In genomic region chr2:63861220-63861822, GRCh38 we compare ENCODE assay signal across 8 cellular contexts. TPM values are rescaled to one million over a fixed set of nuclear protein-coding genes. Genes with fewer than 3 reads are reported as not detected.
A peak's percentile ranks its signal among the peaks of the same experiment; 100 is the strongest.
DNase-seq lines count a peak whose midpoint lies in the region; ATAC-seq, FAIRE-seq and TF ChIP-seq lines count a peak whose summit lies in the region.

No MANE protein-coding gene starts in this region.

- H3K56ac ChIP-seq in H1 (replicated peaks; ENCODE audit: insufficient read length, low read depth, low read length), result no peak overlapping the region

- FAIRE-seq in H1 (lab: Jason Lieb, UNC), result peak; percentile 75

- intact Hi-C loops in CD8-positive, alpha-beta T cell (cut with DNase I, micrococcal nuclease), result loop anchor here (1.0 to 10.0 kb wide), 4 partner anchors 34 to 1157 kb away; partner anchors contain the start of genes EHBP1 (in 1 of the 2), MDH1 (in 1 of the 2) and WDPCP (in 1 of the 2)
- intact Hi-C loops in activated CD4-positive, alpha-beta memory T cell treated with anti-CD3 and anti-CD28 coated beads for 36 hours (cut with micrococcal nuclease), result loop anchor here (1.0 kb wide), 2 partner anchors 21 to 169 kb away; no protein-coding TSS in a partner anchor

- peak; percentile 29 to 70 (median 59) for DNase-seq in CD8-positive, alpha-beta T cell
- peak; percentile 66 for DNase-seq in NCI-H2227 treated with DMSO at 0.1 percent for 48 hours (lab: John Stamatoyannopoulos, UW)
- DNase-seq in activated CD4-positive, alpha-beta memory T cell treated with anti-CD3 and anti-CD28 coated beads for 36 hours, result peak; percentile 56
- DNase-seq in H1 (ENCODE audit: low read depth in 1 of 2, low spot score in 2 of 2), result no peak
- peak; percentile 62 for DNase-seq in mucosa of gallbladder (ENCODE audit: low spot score)
- no peak for DNase-seq in thoracic aorta (ENCODE audit: low spot score)

- no peak overlapping the region for H3K4me3 ChIP-seq in CD8-positive, alpha-beta T cell (ENCODE audit: low read depth, low read length)
- H3K4me3 ChIP-seq in H1 (ENCODE audit: extremely low read depth in 1 of 4, insufficient read depth in 2 of 4, low read depth in 3 of 4, low read length in 4 of 4) (no peak overlapping the region), thoracic aorta (no peak overlapping the region)

- H4K91ac ChIP-seq in H1 (replicated peaks; ENCODE audit: insufficient read length, low read length), result no peak overlapping the region

- no peaks in the 10 kb centered on the region for H3K9me3 Mint-ChIP-seq in CD8-positive, alpha-beta T cell
- no peaks in the 10 kb centered on the region for H3K9me3 Mint-ChIP-seq in activated CD4-positive, alpha-beta memory T cell treated with anti-CD3 and anti-CD28 coated beads for 36 hours

- peak; percentile 71 for TF ChIP-seq CTCF in CD8-positive, alpha-beta T cell (IDR thresholded peaks at IDR 0.05)
- TF ChIP-seq CTCF in H1 (IDR thresholded peaks at IDR 0.05; ENCODE audit: control extremely low read depth in 1 of 3, insufficient read depth in 1 of 3, low read depth in 1 of 3, low read length in 3 of 3) (peak in 2 of 3 experiments; percentile 37; a peak in 2 of 4 replicates), thoracic aorta (IDR thresholded peaks at IDR 0.05) (peak; percentile 69)

- no peaks in the 10 kb centered on the region for H3K23me2 ChIP-seq in H1 (ENCODE audit: low read depth, low read length)

- peaks cover 75% of the 10 kb centered on the region for H3K36me3 Mint-ChIP-seq in CD8-positive, alpha-beta T cell
- peaks cover 32% of the 10 kb centered on the region for H3K36me3 Mint-ChIP-seq in activated CD4-positive, alpha-beta memory T cell treated with anti-CD3 and anti-CD28 coated beads for 36 hours

- H3K18ac ChIP-seq in H1 (ENCODE audit: extremely low read depth, low read length), result no peak overlapping the region

- H3K14ac ChIP-seq in H1 (ENCODE audit: insufficient read length), result no peak overlapping the region

- no peak overlapping the region for H2BK12ac ChIP-seq in H1 (ENCODE audit: low read depth, low read length)

- H3K9me3 ChIP-seq in CD8-positive, alpha-beta T cell (ENCODE audit: low read length), result no peaks in the 10 kb centered on the region
- no peaks in the 10 kb centered on the region for H3K9me3 ChIP-seq in H1 (ENCODE audit: insufficient read depth in 2 of 2, low read depth in 1 of 2, low read length in 1 of 2)
- H3K9me3 ChIP-seq in thoracic aorta, result no peaks in the 10 kb centered on the region

- no peak overlapping the region for H2AFZ ChIP-seq in H1 (ENCODE audit: low read length)

- H3K27me3 Mint-ChIP-seq in CD8-positive, alpha-beta T cell (ENCODE audit: low read depth), result no peaks in the 10 kb centered on the region
- no peaks in the 10 kb centered on the region for H3K27me3 Mint-ChIP-seq in activated CD4-positive, alpha-beta memory T cell treated with anti-CD3 and anti-CD28 coated beads for 36 hours

- no peak overlapping the region for H3K4me3 Mint-ChIP-seq in CD8-positive, alpha-beta T cell
- no peak overlapping the region for H3K4me3 Mint-ChIP-seq in activated CD4-positive, alpha-beta memory T cell treated with anti-CD3 and anti-CD28 coated beads for 36 hours

- no peak overlapping the region for H3K4me2 ChIP-seq in H1 (ENCODE audit: insufficient read depth in 1 of 2, low read depth in 2 of 2, low read length in 2 of 2)

- no peak for TF ChIP-seq EP300 in H1 (IDR thresholded peaks at IDR 0.05; ENCODE audit: borderline replicate concordance in 1 of 2, low read depth in 2 of 2, low read length in 2 of 2)

- TF ChIP-seq POLR2A in H1 (IDR thresholded peaks at IDR 0.05; ENCODE audit: control extremely low read depth in 1 of 2, low read depth in 2 of 2, low read length in 2 of 2), result no peak

- H4K20me1 ChIP-seq in H1 (replicated peaks in 1 of 2; ENCODE audit: control insufficient read depth in 1 of 2, insufficient read depth in 2 of 2, low read length in 2 of 2), result peaks cover 11 to 27% of the 10 kb centered on the region in 2 experiments

- peaks cover 8% of the 10 kb centered on the region for H3K36me3 ChIP-seq in CD8-positive, alpha-beta T cell (ENCODE audit: insufficient read depth, low read length)
- H3K36me3 ChIP-seq in H1 (ENCODE audit: control insufficient read depth in 2 of 4, insufficient read depth in 4 of 4, low read length in 3 of 4), result peaks cover 25 to 100% (median 77%) of the 10 kb centered on the region in 4 experiments
- peaks cover 24% of the 10 kb centered on the region for H3K36me3 ChIP-seq in thoracic aorta

- H2BK20ac ChIP-seq in H1 (ENCODE audit: low read length), result no peak overlapping the region

- H4K5ac ChIP-seq in H1 (ENCODE audit: insufficient read length, low read depth, low read length), result no peak overlapping the region

- CTCF ChIA-PET in CD8-positive, alpha-beta T cell (lab: Charles Lee), result interaction anchor here (0.6 to 9.2 kb wide), 32 partner anchors 8 to 1075 kb away, joined by 3 to 73 read pairs (median 4); partner anchors contain the start of gene UGP2
- CTCF ChIA-PET in activated CD4-positive, alpha-beta memory T cell treated with anti-CD3 and anti-CD28 coated beads for 36 hours (lab: Charles Lee), result interaction anchor here (0.6 to 4.9 kb wide), 32 partner anchors 9 to 1640 kb away, joined by 3 to 56 read pairs (median 4); partner anchors contain the start of genes MDH1, UGP2 and WDPCP
- CTCF ChIA-PET in H1 (lab: Charles Lee; ENCODE audit: partially characterized antibody), result interaction anchor here (0.7 to 3.1 kb wide), 16 partner anchors 12 to 262 kb away, joined by 3 to 21 read pairs (median 4); partner anchors contain the start of gene UGP2

- H3K79me1 ChIP-seq in H1 (ENCODE audit: low read depth, low read length), result peaks cover 6% of the 10 kb centered on the region

- H3K4me1 ChIP-seq in CD8-positive, alpha-beta T cell (ENCODE audit: insufficient read depth, low read length), result peaks cover 21% of the 10 kb centered on the region
- H3K4me1 ChIP-seq in H1 (replicated peaks in 1 of 4; ENCODE audit: control insufficient read depth in 3 of 4, insufficient read depth in 4 of 4, low read length in 3 of 4) (peaks cover 0 to 22% (median 6%) of the 10 kb centered on the region in 4 experiments; a peak in 4 of 7 replicates), thoracic aorta (ENCODE audit: control insufficient read depth in 1 of 2, low read depth in 2 of 2) (peaks cover 0 to 30% of the 10 kb centered on the region in 2 donors)

- peak; percentile 61 for ATAC-seq in CD8-positive, alpha-beta T cell
- peak; percentile 58 for ATAC-seq in GM21381 (IDR thresholded peaks at IDR 0.05; ENCODE audit: unreplicated experiment)
- no peak for ATAC-seq in thoracic aorta (ENCODE audit: insufficient number of reproducible peaks, low FRiP score, low read depth)
- ATAC-seq in GM21576 (IDR thresholded peaks at IDR 0.05; ENCODE audit: unreplicated experiment), result no peak

- no peak overlapping the region for H3K9ac ChIP-seq in H1 (replicated peaks in 1 of 4; ENCODE audit: extremely low read depth in 1 of 4, low read depth in 3 of 4, low read length in 3 of 4)

- H4K8ac ChIP-seq in H1 (ENCODE audit: extremely low read depth, insufficient read depth, low read length), result no peak overlapping the region

- H3K4me1 Mint-ChIP-seq in CD8-positive, alpha-beta T cell (ENCODE audit: low read depth), result peaks cover 32% of the 10 kb centered on the region
- peaks cover 44% of the 10 kb centered on the region for H3K4me1 Mint-ChIP-seq in activated CD4-positive, alpha-beta memory T cell treated with anti-CD3 and anti-CD28 coated beads for 36 hours (ENCODE audit: low read depth)

- H3K79me2 ChIP-seq in H1 (ENCODE audit: control insufficient read depth in 1 of 2, insufficient read depth in 2 of 2, low read length in 2 of 2), result peaks cover 8 to 100% of the 10 kb centered on the region in 2 experiments; a peak in 3 of 4 replicates

- H2BK120ac ChIP-seq in H1 (replicated peaks; ENCODE audit: low read depth, low read length), result no peak overlapping the region

- no peak overlapping the region for H2BK5ac ChIP-seq in H1 (ENCODE audit: low read depth, low read length)

- H2BK15ac ChIP-seq in H1 (ENCODE audit: low read length), result no peak overlapping the region

- H3K4ac ChIP-seq in H1 (replicated peaks; ENCODE audit: insufficient read length, low read depth, low read length), result no peak overlapping the region

- POLR2A ChIA-PET in CD8-positive, alpha-beta T cell (lab: Charles Lee), result interaction anchor here (0.7 to 2.9 kb wide), 3 partner anchors 20 to 177 kb away, joined by 3 to 17 read pairs (median 4); partner anchors contain the start of gene UGP2
- POLR2A ChIA-PET in activated CD4-positive, alpha-beta memory T cell treated with anti-CD3 and anti-CD28 coated beads for 36 hours (lab: Charles Lee), result no interaction called here
- POLR2A ChIA-PET in H1 (lab: Charles Lee; ENCODE audit: partially characterized antibody), result interaction anchor here (0.6 to 17.8 kb wide), 9 partner anchors 9 to 423 kb away, joined by 3 to 297 read pairs (median 8); partner anchors contain the start of gene UGP2

- H3K27ac Mint-ChIP-seq in CD8-positive, alpha-beta T cell, result peak overlapping the region; percentile 12
- H3K27ac Mint-ChIP-seq in activated CD4-positive, alpha-beta memory T cell treated with anti-CD3 and anti-CD28 coated beads for 36 hours, result no peak overlapping the region

- H3K27me3 ChIP-seq in CD8-positive, alpha-beta T cell (ENCODE audit: insufficient read depth, low read length), result no peaks in the 10 kb centered on the region
- H3K27me3 ChIP-seq in H1 (replicated peaks in 1 of 4; ENCODE audit: control insufficient read depth in 3 of 4, extremely low read depth in 1 of 4, insufficient read depth in 3 of 4, low read length in 3 of 4) (no peaks in the 10 kb centered on the region), thoracic aorta (replicated peaks; ENCODE audit: insufficient read depth) (no peaks in the 10 kb centered on the region)

- peak; percentile 69 to 71 for TF ChIP-seq RAD21 in H1 (IDR thresholded peaks at IDR 0.05 in 1 of 2, conservative IDR thresholded peaks at IDR 0.05 in 1 of 2; ENCODE audit: low read depth in 2 of 2, low read length in 2 of 2)

- H3K23ac ChIP-seq in H1 (ENCODE audit: insufficient read length), result no peak overlapping the region

- no peak overlapping the region for H2AK5ac ChIP-seq in H1 (ENCODE audit: low read depth, low read length)

- 77% methylated on average over 6 of the region's 6 CpGs; no CpG with 5 or more reads in 1 of the 2 experiments for WGBS in H1 (ENCODE audit: extremely low coverage in 1 of 2, insufficient coverage in 1 of 2, insufficient read length in 1 of 2, insufficient replicate concordance in 2 of 2, low coverage in 1 of 2, low lambda C conversion rate in 2 of 2, missing lambda C conversion rate in 1 of 2), 2 experiments

- no peak overlapping the region for H3K27ac ChIP-seq in CD8-positive, alpha-beta T cell (ENCODE audit: low read depth, low read length)
- H3K27ac ChIP-seq in H1 (ENCODE audit: low read depth, low read length), result no peak overlapping the region
- no peak overlapping the region for H3K27ac ChIP-seq in thoracic aorta

RNA-seq across cellular contexts. Expression of gene UGP2, which starts 19.6 kb away (rescaled TPM):
- 10 to 100 TPM; 43.9 to 48.2 TPM for total RNA-seq in CD8-positive, alpha-beta T cell
- 100 to 1,000 TPM; 113 to 119 TPM for total RNA-seq in activated CD4-positive, alpha-beta memory T cell treated with anti-CD3 and anti-CD28 coated beads for 36 hours
- 925 and 956 TPM in 2 replicates for total RNA-seq in H1 (2021; fragmentation: NEBNext Ultra II Directional; extraction: Animal tissue kit (Norgen Biotek cat#: 25700))
- polyA plus RNA-seq in H1 (2011; rRNA removed), result 130 and 278 TPM in 2 replicates
- 376 TPM for polyA plus RNA-seq in H1 (2011; cell fraction: cytosol; rRNA removed)
- polyA plus RNA-seq in H1 (2011; cell fraction: nucleus; rRNA removed), result 74.2 TPM
- polyA plus RNA-seq in H1 (2012, experiment 1 of 2), result 531 to 1,061 TPM (median 542 TPM) in 4 replicates
- 80.5 TPM for polyA plus RNA-seq in H1 (2012, experiment 2 of 2)
- polyA plus RNA-seq in H1 (2013, experiment 1 of 2), result 627 TPM
- polyA plus RNA-seq in H1 (2013, experiment 2 of 2), result 641 TPM
- 191 and 331 TPM in 2 replicates for polyA minus RNA-seq in H1 (2011; rRNA and poly(A)+ RNA removed)
- 336 TPM for polyA minus RNA-seq in H1 (2011; cell fraction: cytosol; rRNA and poly(A)+ RNA removed)
- polyA minus RNA-seq in H1 (2011; cell fraction: nucleus; rRNA and poly(A)+ RNA removed), result 322 TPM
- total RNA-seq in mucosa of gallbladder, result 129 TPM
- total RNA-seq in thoracic aorta, result 100 to 1,000 TPM; 103 to 176 TPM

Comparison
In these comparisons a context has a peak if more than half of its experiments do, and no peak if none do; other contexts are left out.
1. ATAC-seq: peak in CD8-positive, alpha-beta T cell (single experiment) and GM21381 (single experiment); none in thoracic aorta (single experiment) and GM21576 (single experiment).
2. DNase-seq: peak in CD8-positive, alpha-beta T cell (7 of 7), NCI-H2227 treated with DMSO at 0.1 percent for 48 hours (single experiment), activated CD4-positive, alpha-beta memory T cell treated with anti-CD3 and anti-CD28 coated beads for 36 hours (single experiment) and mucosa of gallbladder (single experiment); none in H1 (0 of 2) and thoracic aorta (single experiment).
3. Peak in every context shown above with its lines, with median percentiles within 50 percentile points of each other: CTCF ChIP-seq.